ENCODE assay signal across 19 cellular contexts in genomic region chr4:128428397-128428796, GRCh38.
DNase-seq lines count a peak whose midpoint lies in the region; ATAC-seq and TF ChIP-seq lines count a peak whose summit lies in the region.
"Had no signal": no experiment of that assay in that cellular context is flagged by ENCODE, and none has a peak within 500 bp of the region (broad histone marks: within the 10 kb centered on the region; RNA-seq: fewer than 3 reads in every experiment).

No MANE protein-coding gene starts in this region.

- no peak overlapping the region for H2BK12ac ChIP-seq in neuronal stem cell (ENCODE audit: low read length)

- no peak overlapping the region for H4K91ac ChIP-seq in neuronal stem cell (ENCODE audit: low read depth, low read length, poor library complexity)

- H3K36me3 ChIP-seq in PC-3 (ENCODE audit: low read depth, low read length) (no peaks in the 10 kb centered on the region), colonic mucosa (no peaks in the 10 kb centered on the region), neuronal stem cell (replicated peaks in 1 of 2; ENCODE audit: control insufficient read depth in 2 of 2, insufficient read depth in 2 of 2, low read length in 2 of 2) (no peaks in the 10 kb centered on the region)
- no peaks in the 10 kb centered on the region for H3K36me3 ChIP-seq in naive thymus-derived CD4-positive, alpha-beta T cell (ENCODE audit: control insufficient read depth in 2 of 3, insufficient read depth in 3 of 3, low read length in 3 of 3)

- no peak overlapping the region for H3K27ac Mint-ChIP-seq in naive thymus-derived CD4-positive, alpha-beta T cell
- H3K27ac Mint-ChIP-seq: activated B cell treated with CpG ODN at 0.5 μM for 24 hours; HFFc6; nephron progenitor cell; stimulated activated naive B cell treated with anti-CD40 and anti-IgM and Interleukin-4, amounts not matched to agents 10 μg/mL and 1 μg/mL and 100 μg/mL, for 72 hours had no signal

- intact Hi-C loops in PC-3 (cut with micrococcal nuclease): loop anchor here (5.0 kb wide), 1 partner anchor 41 kb away; no protein-coding TSS in a partner anchor
- intact Hi-C loops in colonic mucosa (cut with DNase I): no loop called here
- intact Hi-C loops in naive thymus-derived CD4-positive, alpha-beta T cell (cut with micrococcal nuclease): no loop called here

- H3K27ac ChIP-seq in PC-3 (ENCODE audit: low read length) (no peak overlapping the region), colonic mucosa (peak overlapping the region; percentile 15), neuronal stem cell (replicated peaks; ENCODE audit: low read length) (no peak overlapping the region)
- no peak overlapping the region for H3K27ac ChIP-seq in naive thymus-derived CD4-positive, alpha-beta T cell (ENCODE audit: low read depth, low read length)
- H3K27ac ChIP-seq: HL-60 had no signal

- H4K8ac ChIP-seq in neuronal stem cell (ENCODE audit: low read depth, low read length): no peak overlapping the region

- no peak overlapping the region for H3K23ac ChIP-seq in neuronal stem cell (ENCODE audit: low read depth, low read length, poor library complexity)

- DNase-seq in Caki2 (ENCODE audit: low read depth) (peak; percentile 14), PC-3 (no peak), colonic mucosa (no peak), neuronal stem cell (ENCODE audit: low spot score) (no peak), GF-D8 (lab: John Stamatoyannopoulos, UW) (no peak), HuH-7.5 (ENCODE audit: low spot score) (no peak)
- DNase-seq in naive thymus-derived CD4-positive, alpha-beta T cell: no peak
- DNase-seq: activated B cell treated with CpG ODN at 0.5 μM for 24 hours; activated CD4-positive, alpha-beta T cell treated with anti-CD3 and anti-CD28 coated beads, Interleukin-2, amount 50 U/mL, for 48 hours; activated T-cell treated with anti-CD3 and anti-CD28 coated beads for 4 hours; AML-193; caudate nucleus; midbrain; nephron progenitor cell; stimulated activated naive B cell treated with anti-CD40 and anti-IgM and Interleukin-4, amounts not matched to agents 10 μg/mL and 1 μg/mL and 100 μg/mL, for 72 hours; T-helper 9 cell had no signal

- ATAC-seq in PC-3 (no peak), GM21529 (IDR thresholded peaks at IDR 0.05; ENCODE audit: unreplicated experiment) (no peak)
- ATAC-seq in naive thymus-derived CD4-positive, alpha-beta T cell: no peak
- ATAC-seq: stimulated activated naive B cell treated with anti-CD40 and anti-IgM and Interleukin-4, amounts not matched to agents 10 μg/mL and 1 μg/mL and 100 μg/mL, for 72 hours had no signal

- H3K4me2 ChIP-seq in PC-3 (ENCODE audit: low read length): peak overlapping the region; percentile 58; the same call in 1 of the 2 replicates
- H3K4me2 ChIP-seq in neuronal stem cell (ENCODE audit: insufficient read depth, low read length, poor library complexity, severe bottlenecking): no peak overlapping the region

- in situ Hi-C loops in Caki2 (cut with HindIII; ENCODE audit: low pct_unique_long_range_greater_than_20kb, low sequenced_read_pairs): no loop called here

- CTCF ChIA-PET in PC-3 (lab: Charles Lee): interaction anchor here (1.0 to 1.5 kb wide), 2 partner anchors 26 to 48 kb away, joined by 4 to 6 read pairs; no protein-coding TSS in a partner anchor
- CTCF ChIA-PET in naive thymus-derived CD4-positive, alpha-beta T cell (lab: Charles Lee): no interaction called here

- H3K4me3 ChIP-seq in PC-3 (ENCODE audit: low read length) (no peak overlapping the region), colonic mucosa (no peak overlapping the region), neuronal stem cell (ENCODE audit: low read length in 2 of 2) (no peak overlapping the region)
- no peak overlapping the region for H3K4me3 ChIP-seq in naive thymus-derived CD4-positive, alpha-beta T cell (ENCODE audit: low read length)

- peak overlapping the region; percentile 57; the same call in 1 of the 2 replicates for H2AFZ ChIP-seq in PC-3 (ENCODE audit: low read length)
- H2AFZ ChIP-seq in neuronal stem cell (ENCODE audit: low read length): peak overlapping the region; percentile 62

- no peaks in the 10 kb centered on the region for H3K4me1 Mint-ChIP-seq in naive thymus-derived CD4-positive, alpha-beta T cell
- H3K4me1 Mint-ChIP-seq: activated B cell treated with CpG ODN at 0.5 μM for 24 hours; nephron progenitor cell; stimulated activated naive B cell treated with anti-CD40 and anti-IgM and Interleukin-4, amounts not matched to agents 10 μg/mL and 1 μg/mL and 100 μg/mL, for 72 hours had no signal

- H3K27me3 ChIP-seq in PC-3 (ENCODE audit: low read length) (no peaks in the 10 kb centered on the region), colonic mucosa (no peaks in the 10 kb centered on the region), neuronal stem cell (ENCODE audit: control insufficient read depth in 3 of 3, insufficient read depth in 3 of 3, low read depth in 1 of 3, low read length in 3 of 3) (no peaks in the 10 kb centered on the region)
- no peaks in the 10 kb centered on the region for H3K27me3 ChIP-seq in naive thymus-derived CD4-positive, alpha-beta T cell (ENCODE audit: control insufficient read depth in 2 of 2, insufficient read depth in 2 of 2, low read length in 2 of 2)

- POLR2A ChIA-PET in PC-3 (lab: Charles Lee; ENCODE audit: unreplicated experiment): no interaction called here
- POLR2A ChIA-PET in naive thymus-derived CD4-positive, alpha-beta T cell (lab: Charles Lee): no interaction called here

- no peak overlapping the region for H3K18ac ChIP-seq in neuronal stem cell (ENCODE audit: low read length)

- H3F3A ChIP-seq in PC-3 (ENCODE audit: low read length, unreplicated experiment): no peaks in the 10 kb centered on the region

- H4K20me1 ChIP-seq in PC-3 (ENCODE audit: low read length): no peaks in the 10 kb centered on the region

- no peak overlapping the region for H3K14ac ChIP-seq in neuronal stem cell (ENCODE audit: low read length)

- H2BK15ac ChIP-seq in neuronal stem cell (ENCODE audit: low read length): no peak overlapping the region

- H3K27me3 Mint-ChIP-seq in naive thymus-derived CD4-positive, alpha-beta T cell: peaks cover 0 to 2% (median 0%) of the 10 kb centered on the region in 5 donors
- H3K27me3 Mint-ChIP-seq: activated B cell treated with CpG ODN at 0.5 μM for 24 hours; stimulated activated naive B cell treated with anti-CD40 and anti-IgM and Interleukin-4, amounts not matched to agents 10 μg/mL and 1 μg/mL and 100 μg/mL, for 72 hours had no signal

- WGBS in neuronal stem cell (ENCODE audit: extremely low coverage in 2 of 2, insufficient read length in 2 of 2, insufficient replicate concordance in 1 of 2), 2 donors: no CpG with 5 or more reads among the region's 3 CpGs

- TF ChIP-seq CTCF in PC-3 (conservative IDR thresholded peaks at IDR 0.05; ENCODE audit: low read depth, low read length) (no peak), colonic mucosa (IDR thresholded peaks at IDR 0.05) (no peak)

- H2BK120ac ChIP-seq in neuronal stem cell (ENCODE audit: low read depth, low read length): no peak overlapping the region

- H3K79me1 ChIP-seq in neuronal stem cell (ENCODE audit: low read depth, low read length): no peaks in the 10 kb centered on the region

- no peaks in the 10 kb centered on the region for H3K79me2 ChIP-seq in PC-3 (ENCODE audit: low read length)

- H3K4ac ChIP-seq in neuronal stem cell (ENCODE audit: low read length): no peak overlapping the region

- H3K9me3 ChIP-seq in PC-3 (ENCODE audit: low read length) (no peaks in the 10 kb centered on the region), colonic mucosa (no peaks in the 10 kb centered on the region), neuronal stem cell (replicated peaks in 1 of 2; ENCODE audit: control insufficient read depth in 2 of 2, insufficient read depth in 1 of 2, low read depth in 1 of 2, low read length in 2 of 2) (no peaks in the 10 kb centered on the region)
- H3K9me3 ChIP-seq in naive thymus-derived CD4-positive, alpha-beta T cell (ENCODE audit: control insufficient read depth in 2 of 3, low read length in 3 of 3): no peaks in the 10 kb centered on the region

- H3K9ac ChIP-seq in PC-3 (ENCODE audit: low read length) (no peak overlapping the region), colonic mucosa (ENCODE audit: low read depth in 2 of 2, low read length in 2 of 2) (no peak overlapping the region), neuronal stem cell (ENCODE audit: low read depth, low read length, poor library complexity) (no peak overlapping the region)

- no TSS peak for BruUV-seq in PC-3 (replicated peaks; lab: Mats Ljungman, UMichigan)

- H3K36me3 Mint-ChIP-seq in naive thymus-derived CD4-positive, alpha-beta T cell: peaks cover 0 to 13% (median 11%) of the 10 kb centered on the region in 5 donors

- H3K4me3 Mint-ChIP-seq in naive thymus-derived CD4-positive, alpha-beta T cell: no peak overlapping the region
- H3K4me3 Mint-ChIP-seq: activated B cell treated with CpG ODN at 0.5 μM for 24 hours; HFFc6; nephron progenitor cell; stimulated activated naive B cell treated with anti-CD40 and anti-IgM and Interleukin-4, amounts not matched to agents 10 μg/mL and 1 μg/mL and 100 μg/mL, for 72 hours had no signal

- H3K9me2 ChIP-seq in PC-3 (replicated peaks; ENCODE audit: low read length): no peaks in the 10 kb centered on the region

- H3K9me3 Mint-ChIP-seq in naive thymus-derived CD4-positive, alpha-beta T cell: peaks cover 0 to 15% (median 2%) of the 10 kb centered on the region in 11 donors

- peaks cover 7% of the 10 kb centered on the region for H3K4me1 ChIP-seq in PC-3 (ENCODE audit: insufficient read depth, low read length)
- H3K4me1 ChIP-seq in colonic mucosa: no peaks in the 10 kb centered on the region
- no peaks in the 10 kb centered on the region for H3K4me1 ChIP-seq in neuronal stem cell (ENCODE audit: control insufficient read depth in 2 of 2, insufficient read depth in 1 of 2, low read depth in 1 of 2, low read length in 2 of 2)
- H3K4me1 ChIP-seq in naive thymus-derived CD4-positive, alpha-beta T cell (ENCODE audit: control insufficient read depth in 2 of 2, insufficient read depth in 2 of 2, low read length in 2 of 2): no peaks in the 10 kb centered on the region

- H2BK5ac ChIP-seq in neuronal stem cell (ENCODE audit: low read length): no peak overlapping the region

- H2AK5ac ChIP-seq in neuronal stem cell (ENCODE audit: low read depth, low read length): no peak overlapping the region
